8 cellular contexts compared by ENCODE assay signal in the genomic region with DNA sequence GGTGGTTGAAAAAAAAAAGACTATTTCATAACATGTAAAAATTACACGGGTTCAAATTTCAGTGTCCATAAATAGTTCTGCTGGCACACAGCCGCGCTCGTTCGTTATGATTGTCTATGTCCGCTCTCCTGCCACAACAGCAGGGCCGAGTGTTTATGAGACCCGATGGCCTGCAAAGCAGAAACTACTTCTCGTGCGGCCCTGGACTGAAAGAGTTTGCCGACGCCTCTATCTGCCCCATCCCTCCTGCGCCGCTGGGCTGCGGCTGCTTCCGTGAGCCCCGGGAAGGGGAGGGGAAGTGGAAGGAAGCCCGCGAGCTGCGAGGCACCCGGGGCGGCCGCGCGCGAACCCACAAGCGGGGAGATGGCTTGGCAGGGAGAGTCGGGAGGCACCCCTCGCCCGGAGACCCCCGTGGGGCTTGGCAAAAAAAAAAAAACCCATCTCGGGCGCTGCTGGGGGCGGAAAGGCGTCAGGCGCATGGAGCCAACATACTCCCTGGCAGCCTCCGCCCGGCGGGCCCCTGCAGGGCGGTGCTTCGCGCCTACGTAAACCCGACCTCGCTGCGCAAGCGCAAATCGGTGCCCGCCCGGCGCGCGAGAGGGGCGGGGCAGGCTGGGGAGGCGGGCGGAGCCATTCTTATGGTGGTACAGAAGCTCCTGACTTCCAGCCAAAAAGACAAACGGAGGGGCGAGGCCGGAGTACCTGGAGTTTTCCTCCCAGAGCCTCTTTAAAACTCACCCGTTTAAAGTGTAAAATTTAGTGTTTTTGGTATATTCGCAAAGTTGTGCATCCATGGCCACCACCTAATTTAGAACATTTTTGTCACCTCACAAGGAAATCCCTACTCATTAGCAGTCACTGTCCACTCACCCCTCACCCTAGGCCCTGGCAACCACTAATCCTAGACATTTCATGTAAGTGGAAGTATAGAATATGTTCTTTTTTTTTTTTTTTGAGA. TPM values are rescaled to one million over a fixed set of nuclear protein-coding genes. Genes with fewer than 3 reads are reported as not detected.
DNase-seq lines count a peak whose midpoint lies in the region; ATAC-seq, FAIRE-seq and TF ChIP-seq lines count a peak whose summit lies in the region.

No MANE protein-coding gene starts in this region.

- no peaks in the 10 kb centered on the region for H3K9me3 ChIP-seq in right atrium auricular region
- no peaks in the 10 kb centered on the region for H3K9me3 ChIP-seq in uterus

- H3K4me3 ChIP-seq in right atrium auricular region = peak overlapping the region; percentile 61 to 70
- H3K4me3 ChIP-seq in uterus = peak overlapping the region; percentile 60 to 76

- no peaks in the 10 kb centered on the region for H3K27me3 ChIP-seq in right atrium auricular region
- no peaks in the 10 kb centered on the region for H3K27me3 ChIP-seq in uterus

- DNase-seq in GM12892 (ENCODE audit: insufficient read length) (peak; percentile 97), NCI-H1436 treated with DMSO at 0.1 percent for 48 hours (lab: John Stamatoyannopoulos, UW) (peak; percentile 46), T-helper 1 cell (peak; percentile 81 to 93 (median 86)), amniotic stem cell (lab: John Stamatoyannopoulos, UW) (peak; percentile 83), right atrium auricular region (ENCODE audit: low spot score) (peak; percentile 89), pulmonary artery endothelial cell (ENCODE audit: low read depth, low spot score) (peak; percentile 61), uterus (peak; percentile 88 to 94)

- FAIRE-seq in GM12892 (lab: Jason Lieb, UNC) = peak; percentile 99

- intact Hi-C loops in uterus (cut with DNase I; ENCODE audit: low total_unique reads) = no loop called here

- peaks cover 0 to 30% of the 10 kb centered on the region in 2 donors for H3K4me1 ChIP-seq in right atrium auricular region
- no peaks in the 10 kb centered on the region for H3K4me1 ChIP-seq in uterus

- ATAC-seq in HG02840 (IDR thresholded peaks at IDR 0.05; ENCODE audit: low FRiP score, unreplicated experiment) = peak; percentile 88

- peak in 1 of 2 donors; percentile 15 for TF ChIP-seq CTCF in right atrium auricular region (IDR thresholded peaks at IDR 0.05)
- TF ChIP-seq CTCF in uterus (IDR thresholded peaks at IDR 0.05) = peak in 2 of 4 experiments; percentile 2 to 54

- TF ChIP-seq POLR2A in GM12892 (IDR thresholded peaks at IDR 0.05; ENCODE audit: low read depth, low read length) (peak; percentile 94), uterus (IDR thresholded peaks at IDR 0.05) (peak; percentile 95 to 97)

- H3K27ac ChIP-seq in right atrium auricular region (peak overlapping the region; percentile 96 to 98), uterus (peak overlapping the region; percentile 96 to 98)

- no peaks in the 10 kb centered on the region for H3K36me3 ChIP-seq in right atrium auricular region
- H3K36me3 ChIP-seq in uterus = no peaks in the 10 kb centered on the region

RNA-seq across cellular contexts. Expression of a gene that starts 8.3 kb away (rescaled TPM):
- polyA plus RNA-seq in GM12892 (2012; ENCODE audit: missing spikeins) = 7.4 TPM
- total RNA-seq in right atrium auricular region (10 to 100 TPM in 1 of 2 donors, 1 to 10 TPM in 1; 9.9 to 20.1 TPM), pulmonary artery endothelial cell (24.5 and 26.0 TPM in 2 replicates), uterus (100 to 1,000 TPM in 1 of 4 donors, 10 to 100 TPM in 3; 12.9 to 364 (median 36.7) TPM)

RNA-seq across cellular contexts. Expression of a gene that starts 55.7 kb away (rescaled TPM):
- polyA plus RNA-seq in GM12892 (2012; ENCODE audit: missing spikeins) = 40.9 TPM
- total RNA-seq in right atrium auricular region (10 to 100 TPM; 21.8 to 26.7 TPM), pulmonary artery endothelial cell (20.7 and 37.0 TPM in 2 replicates), uterus (10 to 100 TPM; 35.9 to 70.1 (median 61.3) TPM)

Comparison
In these comparisons a context has a peak if more than half of its experiments do, and no peak if none do; other contexts are left out.
1. Peak in every context shown above with its lines: DNase-seq, ATAC-seq, H3K4me3 ChIP-seq and H3K27ac ChIP-seq.
2. DNase-seq: peak in every context shown above with its lines; median percentile 97 in GM12892; 91 in uterus; 89 in right atrium auricular region; 86 in T-helper 1 cell; 83 in amniotic stem cell; 61 in pulmonary artery endothelial cell; 46 in NCI-H1436 treated with DMSO at 0.1 percent for 48 hours.